Comparison of ENCODE assay signal across 8 cellular contexts in the genomic region with DNA sequence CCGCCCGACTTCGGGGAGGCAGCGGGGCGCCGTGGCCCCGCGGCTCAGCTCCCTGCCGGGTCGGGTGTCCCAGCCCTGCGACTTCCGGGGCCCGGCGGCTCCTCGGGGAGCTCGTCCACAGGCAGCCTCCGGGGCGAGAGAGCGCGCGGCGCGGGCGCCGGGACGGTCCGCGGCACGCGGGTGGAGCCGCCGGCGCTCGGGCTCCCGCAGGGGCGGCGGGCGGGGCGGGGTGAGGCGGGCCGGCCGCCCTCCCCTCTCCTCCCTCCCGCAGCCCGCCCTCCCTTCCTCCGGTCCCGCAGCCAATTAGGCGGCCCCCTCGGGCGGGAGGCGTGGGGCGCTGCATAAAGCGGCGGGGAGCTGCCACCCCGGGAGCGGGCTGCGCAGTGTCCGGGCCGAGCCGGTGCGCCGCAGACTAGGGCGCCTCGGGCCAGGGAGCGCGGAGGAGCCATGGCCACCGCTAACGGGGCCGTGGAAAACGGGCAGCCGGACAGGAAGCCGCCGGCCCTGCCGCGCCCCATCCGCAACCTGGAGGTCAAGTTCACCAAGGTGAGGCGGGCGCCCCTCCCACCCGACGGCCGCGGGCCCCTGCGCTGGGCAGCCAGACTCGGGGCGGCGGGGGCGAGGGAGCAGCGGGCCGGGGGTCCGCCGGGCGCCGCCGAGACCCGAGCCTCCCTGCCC. TPM values are rescaled to one million over a fixed set of nuclear protein-coding genes. Genes with fewer than 3 reads are reported as not detected.
DNase-seq lines count a peak whose midpoint lies in the region; ATAC-seq and TF ChIP-seq lines count a peak whose summit lies in the region.

A gene (plus strand): TSS at position 371 of the 678 bp plus-strand sequence. CDS start 77 bp downstream, at position 448.

- no peaks in the 10 kb centered on the region for H3K9me3 ChIP-seq in CD4-positive, CD25-positive, alpha-beta regulatory T cell (ENCODE audit: control insufficient read depth in 2 of 2, low read length in 2 of 2)

- H3K9me3 Mint-ChIP-seq in CD4-positive, CD25-positive, alpha-beta regulatory T cell: no peaks in the 10 kb centered on the region
- H3K9me3 Mint-ChIP-seq in T-helper 2 cell treated with Interferon-gamma antibody and Interleukin-4, amounts not matched to agents 5 μg/mL and 100 μg/mL, for 36 hours: no peaks in the 10 kb centered on the region
- no peaks in the 10 kb centered on the region for H3K9me3 Mint-ChIP-seq in nephron progenitor cell

- no peaks in the 10 kb centered on the region for H3K36me3 Mint-ChIP-seq in CD4-positive, CD25-positive, alpha-beta regulatory T cell
- no peaks in the 10 kb centered on the region for H3K36me3 Mint-ChIP-seq in T-helper 2 cell treated with Interferon-gamma antibody and Interleukin-4, amounts not matched to agents 5 μg/mL and 100 μg/mL, for 36 hours (ENCODE audit: low read depth)
- no peaks in the 10 kb centered on the region for H3K36me3 Mint-ChIP-seq in nephron progenitor cell (ENCODE audit: low read depth)

- no peak within 1 kb of the TSS for H3K27ac Mint-ChIP-seq in CD4-positive, CD25-positive, alpha-beta regulatory T cell
- no peak within 1 kb of the TSS for H3K27ac Mint-ChIP-seq in T-helper 2 cell treated with Interferon-gamma antibody and Interleukin-4, amounts not matched to agents 5 μg/mL and 100 μg/mL, for 36 hours
- no peak within 1 kb of the TSS for H3K27ac Mint-ChIP-seq in nephron progenitor cell

- H3K36me3 ChIP-seq in CD4-positive, CD25-positive, alpha-beta regulatory T cell (ENCODE audit: control insufficient read depth, insufficient read depth, low read length): no peaks in the 10 kb centered on the region

- peak within 1 kb of the TSS in 3 of 4 donors; percentile 66 to 76 (median 75) for H3K4me3 Mint-ChIP-seq in CD4-positive, CD25-positive, alpha-beta regulatory T cell
- peak within 1 kb of the TSS; percentile 64 for H3K4me3 Mint-ChIP-seq in T-helper 2 cell treated with Interferon-gamma antibody and Interleukin-4, amounts not matched to agents 5 μg/mL and 100 μg/mL, for 36 hours
- peak within 1 kb of the TSS; percentile 85 for H3K4me3 Mint-ChIP-seq in nephron progenitor cell

- DNase-seq in CD4-positive, CD25-positive, alpha-beta regulatory T cell: peak in 1 of 3 donors; percentile 17
- DNase-seq in T-helper 2 cell treated with Interferon-gamma antibody and Interleukin-4, amounts not matched to agents 5 μg/mL and 100 μg/mL, for 36 hours (ENCODE audit: low spot score): no peak
- peak; percentile 58 for DNase-seq in nephron progenitor cell
- no peak for DNase-seq in NCI-H2107 treated with DMSO at 0.1 percent for 48 hours (lab: John Stamatoyannopoulos, UW; ENCODE audit: unreplicated experiment)
- no peak for DNase-seq in NCI-H510A (lab: John Stamatoyannopoulos, UW)

- no peaks in the 10 kb centered on the region for H3K4me1 ChIP-seq in CD4-positive, CD25-positive, alpha-beta regulatory T cell (ENCODE audit: control insufficient read depth, insufficient read depth, low read length, poor library complexity, severe bottlenecking)

- no peak for ATAC-seq in CD4-positive, CD25-positive, alpha-beta regulatory T cell (ENCODE audit: low read depth in 2 of 2)
- peak; percentile 45 for ATAC-seq in GM21528 (IDR thresholded peaks at IDR 0.05; ENCODE audit: low FRiP score, unreplicated experiment)
- peak; percentile 59 for ATAC-seq in esophagus mucosa
- ATAC-seq in HG03571 (IDR thresholded peaks at IDR 0.05; ENCODE audit: unreplicated experiment): no peak

- no peak for TF ChIP-seq CTCF in nephron progenitor cell (IDR thresholded peaks at IDR 0.05)

- peaks cover 0 to 13% (median 0%) of the 10 kb centered on the region in 4 donors for H3K4me1 Mint-ChIP-seq in CD4-positive, CD25-positive, alpha-beta regulatory T cell
- no peaks in the 10 kb centered on the region for H3K4me1 Mint-ChIP-seq in T-helper 2 cell treated with Interferon-gamma antibody and Interleukin-4, amounts not matched to agents 5 μg/mL and 100 μg/mL, for 36 hours (ENCODE audit: low read depth)
- peaks cover 19% of the 10 kb centered on the region for H3K4me1 Mint-ChIP-seq in nephron progenitor cell

- H3K27me3 Mint-ChIP-seq in CD4-positive, CD25-positive, alpha-beta regulatory T cell: peaks cover 61% of the 10 kb centered on the region
- peaks cover 73% of the 10 kb centered on the region for H3K27me3 Mint-ChIP-seq in T-helper 2 cell treated with Interferon-gamma antibody and Interleukin-4, amounts not matched to agents 5 μg/mL and 100 μg/mL, for 36 hours (ENCODE audit: low read depth)
- H3K27me3 Mint-ChIP-seq in nephron progenitor cell (ENCODE audit: low read depth, poor library complexity): peaks cover 90% of the 10 kb centered on the region

- H3K27ac ChIP-seq in CD4-positive, CD25-positive, alpha-beta regulatory T cell (ENCODE audit: insufficient read depth, low read length, poor library complexity, severe bottlenecking): no peak within 1 kb of the TSS

- H3K4me3 ChIP-seq in CD4-positive, CD25-positive, alpha-beta regulatory T cell (ENCODE audit: low read depth, low read length): no peak within 1 kb of the TSS

- peaks cover 17% of the 10 kb centered on the region for H3K27me3 ChIP-seq in CD4-positive, CD25-positive, alpha-beta regulatory T cell (ENCODE audit: control insufficient read depth, insufficient read depth, low read length)

RNA-seq across cellular contexts. Expression of the gene that starts here (rescaled TPM):
- not detected for total RNA-seq in CD4-positive, CD25-positive, alpha-beta regulatory T cell
- not detected for polyA plus RNA-seq in CD4-positive, CD25-positive, alpha-beta regulatory T cell
- 15.7 TPM for total RNA-seq in esophagus mucosa

Comparison
In these comparisons a context has a peak if more than half of its experiments do, and no peak if none do; other contexts are left out.
1. RNA of the gene that starts here (total RNA-seq): 15.7 TPM in esophagus mucosa (single experiment); not detected in CD4-positive, CD25-positive, alpha-beta regulatory T cell (single experiment); every median in the first group is over 10 times any median in the second.
2. ATAC-seq: peak in GM21528 (single experiment) and esophagus mucosa (single experiment); none in CD4-positive, CD25-positive, alpha-beta regulatory T cell (0 of 2) and HG03571 (single experiment).
3. Peak in every context shown above with its lines, with median percentiles within 50 percentile points of each other: H3K4me3 Mint-ChIP-seq.